Comparison of ENCODE assay signal across 7 cellular contexts in the genomic region with DNA sequence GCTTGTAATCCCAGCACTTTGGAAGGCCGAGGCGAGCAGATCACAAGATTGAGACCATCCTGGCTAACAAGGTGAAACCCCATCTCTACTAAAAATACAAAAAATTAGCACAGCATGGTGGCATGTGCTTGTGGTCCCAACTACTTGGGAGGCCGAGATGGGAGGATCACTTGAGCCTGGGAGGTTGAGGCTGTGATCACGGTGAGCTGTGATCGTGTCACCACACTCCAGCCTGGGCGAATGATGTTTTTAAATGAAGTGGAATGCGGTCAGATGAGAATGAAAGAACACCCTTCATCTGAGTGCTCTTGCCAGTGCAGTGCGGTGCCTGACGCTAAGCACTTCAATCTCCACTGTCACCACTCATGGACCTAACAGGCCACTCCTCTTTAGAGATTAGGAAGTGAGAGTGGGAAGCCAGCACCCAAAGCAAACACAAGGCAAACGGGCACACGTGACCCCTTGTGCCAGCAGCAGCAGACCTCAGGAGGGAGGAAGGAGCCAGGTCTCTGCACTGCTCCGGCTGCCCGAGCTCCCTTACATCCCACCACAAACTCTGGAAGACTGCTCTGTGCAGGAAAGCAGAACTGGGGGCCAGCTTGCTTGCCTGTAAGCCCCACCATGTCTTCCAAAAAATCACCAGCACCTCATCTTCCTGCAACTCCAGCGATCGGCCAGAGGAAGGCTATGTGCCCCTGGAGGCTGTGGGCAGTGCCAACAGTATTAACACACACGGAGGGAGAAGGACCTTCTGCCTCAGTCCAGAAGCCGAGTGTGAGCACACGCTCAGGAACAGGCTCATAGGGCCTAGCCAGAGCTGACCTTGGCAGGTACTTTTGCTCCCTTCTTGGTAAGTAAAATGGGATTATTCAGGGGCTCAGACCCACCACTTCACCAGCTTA. TPM values are rescaled to one million over a fixed set of nuclear protein-coding genes. Genes with fewer than 3 reads are reported as not detected.
DNase-seq lines count a peak whose midpoint lies in the region; ATAC-seq and TF ChIP-seq lines count a peak whose summit lies in the region.

No MANE protein-coding gene starts in this region.

- H3K79me2 ChIP-seq in MM.1S (ENCODE audit: low read length): no peaks in the 10 kb centered on the region

- H3K4me1 Mint-ChIP-seq in T-helper 17 cell: peaks cover 11% of the 10 kb centered on the region

- H3K4me1 ChIP-seq in MM.1S (ENCODE audit: low read length): peaks cover 10% of the 10 kb centered on the region
- H3K4me1 ChIP-seq in suprapubic skin: peaks cover 67% of the 10 kb centered on the region

- no peaks in the 10 kb centered on the region for H3K27me3 Mint-ChIP-seq in T-helper 17 cell

- no peak overlapping the region; the same call in 1 of the 2 replicates for H3K9ac ChIP-seq in MM.1S (ENCODE audit: low read length)

- H4K20me1 ChIP-seq in MM.1S (ENCODE audit: insufficient read depth, low read length): no peaks in the 10 kb centered on the region

- DNase-seq in MM.1S: no peak
- DNase-seq in T-helper 17 cell: no peak
- peak; percentile 52 for DNase-seq in kidney tubule cell (ENCODE audit: low spot score)
- DNase-seq in suprapubic skin (ENCODE audit: low spot score in 2 of 2): no peak
- no peak for DNase-seq in D341Med (ENCODE audit: low spot score)
- DNase-seq in iPS-NIHi11 (ENCODE audit: low spot score): no peak

- ATAC-seq in T-helper 17 cell (peak; percentile 73), GM19351 (IDR thresholded peaks at IDR 0.05; ENCODE audit: unreplicated experiment) (no peak)

- H3K4me3 Mint-ChIP-seq in T-helper 17 cell: no peak overlapping the region

- H3F3A ChIP-seq in MM.1S (ENCODE audit: insufficient read depth, low read length): no peaks in the 10 kb centered on the region

- WGBS in suprapubic skin: 61% methylated on average over 14 of the region's 18 CpGs

- peak overlapping the region; percentile 38; the same call in 1 of the 2 replicates for H2AFZ ChIP-seq in MM.1S (ENCODE audit: low read length)

- H3K36me3 Mint-ChIP-seq in T-helper 17 cell (ENCODE audit: low read depth): no peaks in the 10 kb centered on the region

- TF ChIP-seq EP300 in suprapubic skin (IDR thresholded peaks at IDR 0.05): no peak

- TF ChIP-seq CTCF in MM.1S (IDR thresholded peaks at IDR 0.05; ENCODE audit: low read length) (no peak), suprapubic skin (IDR thresholded peaks at IDR 0.05) (peak in 1 of 2 donors; percentile 11)

- H3K9me2 ChIP-seq in MM.1S (replicated peaks; ENCODE audit: insufficient read depth, low read length): no peaks in the 10 kb centered on the region

- TF ChIP-seq POLR2A in suprapubic skin (IDR thresholded peaks at IDR 0.05): no peak

- H3K27ac Mint-ChIP-seq in T-helper 17 cell: no peak overlapping the region

- peak overlapping the region; percentile 66; the same call in 1 of the 2 replicates for H3K4me2 ChIP-seq in MM.1S (ENCODE audit: low read depth, low read length)

- H3K36me3 ChIP-seq in MM.1S (replicated peaks; ENCODE audit: insufficient read depth, low read length) (no peaks in the 10 kb centered on the region), suprapubic skin (no peaks in the 10 kb centered on the region)

- no peaks in the 10 kb centered on the region for H3K9me3 ChIP-seq in MM.1S (replicated peaks; ENCODE audit: insufficient read depth, low read length)
- H3K9me3 ChIP-seq in T-helper 17 cell (ENCODE audit: control insufficient read depth, low read length, poor library complexity, severe bottlenecking): no peaks in the 10 kb centered on the region
- H3K9me3 ChIP-seq in suprapubic skin: no peaks in the 10 kb centered on the region

- H3K27ac ChIP-seq in MM.1S (ENCODE audit: low read length): no peak overlapping the region
- H3K27ac ChIP-seq in suprapubic skin: peak overlapping the region; percentile 77

- H3K27me3 ChIP-seq in MM.1S (replicated peaks; ENCODE audit: insufficient read depth, low read length) (no peaks in the 10 kb centered on the region), suprapubic skin (no peaks in the 10 kb centered on the region)

- H3K4me3 ChIP-seq in MM.1S (ENCODE audit: low read length) (peak overlapping the region; percentile 25; the same call in 1 of the 2 replicates), suprapubic skin (no peak overlapping the region)

RNA-seq across cellular contexts. Expression of a gene that starts 9.7 kb away (rescaled TPM):
- total RNA-seq in T-helper 17 cell (10 to 100 TPM in 1 of 2 donors, 1 to 10 TPM in 1; 9.2 to 10.5 TPM), suprapubic skin (100 to 1,000 TPM; 197 to 538 (median 406) TPM)

RNA-seq across cellular contexts. Expression of a gene that starts 42.8 kb away (rescaled TPM):
- total RNA-seq in T-helper 17 cell: 10 to 100 TPM; 19.6 to 19.7 TPM
- 10 to 100 TPM; 19.8 to 33.4 (median 23.5) TPM for total RNA-seq in suprapubic skin

RNA-seq across cellular contexts. Expression of a gene that starts 42.9 kb away (rescaled TPM):
- total RNA-seq in T-helper 17 cell: 1 to 10 TPM; 2.4 to 2.9 TPM
- 10 to 100 TPM in 1 of 4 donors, 1 to 10 TPM in 3; 4.7 to 13.7 (median 5.8) TPM for total RNA-seq in suprapubic skin

Comparison
In these comparisons a context has a peak if more than half of its experiments do, and no peak if none do; other contexts are left out.
1. RNA of a gene that starts 9.7 kb away (total RNA-seq): 197 to 538 TPM in suprapubic skin; 9.2 to 10.5 TPM in T-helper 17 cell; every median in the first group is over 10 times any median in the second.